In genomic region chr17:55327225-55328088, GRCh38 we compare ENCODE assay signal across 30 cellular contexts.
DNase-seq lines count a peak whose midpoint lies in the region; ATAC-seq, FAIRE-seq and TF ChIP-seq lines count a peak whose summit lies in the region.
"Had no signal": no experiment of that assay in that cellular context is flagged by ENCODE, and none has a peak within 500 bp of the region (broad histone marks: within the 10 kb centered on the region; RNA-seq: fewer than 3 reads in every experiment).

No MANE protein-coding gene starts in this region.

- ATAC-seq in left lobe of liver (peak; percentile 48), HG03196 (IDR thresholded peaks at IDR 0.05; ENCODE audit: unreplicated experiment) (no peak)
- no peak for ATAC-seq in activated CD8-positive, alpha-beta T cell treated with anti-CD3 and anti-CD28 coated beads for 36 hours
- ATAC-seq: activated CD4-positive, CD25-positive, alpha-beta regulatory T cell treated with anti-CD3 and anti-CD28 coated beads, Interleukin-2, amount 50 U/mL, for 24 hours; activated naive CD8-positive, alpha-beta T cell treated with anti-CD3 and anti-CD28 coated beads, Interleukin-2, amount 50 U/mL, for 24 hours; activated T-cell treated with anti-CD3 and anti-CD28 coated beads, Interleukin-2, amount 50 U/mL, for 72 hours; HCT116; T-helper 17 cell had no signal

- H3K4me3 Mint-ChIP-seq in activated CD8-positive, alpha-beta T cell treated with anti-CD3 and anti-CD28 coated beads for 36 hours: no peak overlapping the region
- H3K4me3 Mint-ChIP-seq: activated naive CD8-positive, alpha-beta T cell treated with anti-CD3 and anti-CD28 coated beads, Interleukin-2, amount 50 U/mL, for 24 hours; activated T-cell treated with anti-CD3 and anti-CD28 coated beads, Interleukin-2, amount 50 U/mL, for 72 hours; CD8-positive, alpha-beta memory T cell; central memory CD8-positive, alpha-beta T cell; IgD-negative memory B cell; memory B cell; neural progenitor cell; T-helper 17 cell had no signal

- H3K27ac Mint-ChIP-seq in activated CD8-positive, alpha-beta T cell treated with anti-CD3 and anti-CD28 coated beads for 36 hours: no peak overlapping the region
- H3K27ac Mint-ChIP-seq: activated naive CD8-positive, alpha-beta T cell treated with anti-CD3 and anti-CD28 coated beads, Interleukin-2, amount 50 U/mL, for 24 hours; activated T-cell treated with anti-CD3 and anti-CD28 coated beads, Interleukin-2, amount 50 U/mL, for 72 hours; CD8-positive, alpha-beta memory T cell; IgD-negative memory B cell; memory B cell; neural progenitor cell; T-helper 17 cell had no signal

- no peaks in the 10 kb centered on the region for H3K36me3 ChIP-seq in mammary epithelial cell (ENCODE audit: insufficient read depth, low read length)
- no peaks in the 10 kb centered on the region for H3K36me3 ChIP-seq in small intestine (ENCODE audit: control insufficient read depth in 2 of 2, insufficient read depth in 2 of 2, low read length in 2 of 2)
- H3K36me3 ChIP-seq: neural progenitor cell, thyroid gland had no signal

- no peaks in the 10 kb centered on the region for H3K36me3 Mint-ChIP-seq in activated CD8-positive, alpha-beta T cell treated with anti-CD3 and anti-CD28 coated beads for 36 hours (ENCODE audit: low read depth)
- H3K36me3 Mint-ChIP-seq: IgD-negative memory B cell, memory B cell, neural progenitor cell had no signal

- no peaks in the 10 kb centered on the region for H3K79me2 ChIP-seq in mammary epithelial cell (ENCODE audit: insufficient read depth, low read length)
- H3K79me2 ChIP-seq: parathyroid adenoma had no signal

- no TSS peak for BruUV-seq in mammary epithelial cell (replicated peaks; lab: Mats Ljungman, UMichigan)

- POLR2A ChIA-PET in activated CD8-positive, alpha-beta T cell treated with anti-CD3 and anti-CD28 coated beads for 36 hours (lab: Charles Lee): no interaction called here

- CTCF ChIA-PET in mammary epithelial cell (lab: Charles Lee; ENCODE audit: low non-redundant PET): interaction anchor here (0.6 kb wide), 1 partner anchor 29 kb away, joined by 4 read pairs; no protein-coding TSS in a partner anchor
- CTCF ChIA-PET in activated CD8-positive, alpha-beta T cell treated with anti-CD3 and anti-CD28 coated beads for 36 hours (lab: Charles Lee): interaction anchor here (1.1 kb wide), 1 partner anchor 187 kb away, joined by 3 read pairs; no protein-coding TSS in a partner anchor

- H3K4me1 ChIP-seq in mammary epithelial cell (ENCODE audit: insufficient read depth, low read length): peaks cover 8% of the 10 kb centered on the region
- H3K4me1 ChIP-seq in small intestine (ENCODE audit: control insufficient read depth in 2 of 2, insufficient read depth in 1 of 2, low read depth in 1 of 2, low read length in 1 of 2): peaks cover 0 to 2% of the 10 kb centered on the region in 2 donors
- H3K4me1 ChIP-seq: neural progenitor cell, thyroid gland had no signal

- H3K27me3 ChIP-seq in mammary epithelial cell (ENCODE audit: insufficient read depth, low read length) (no peaks in the 10 kb centered on the region), small intestine (ENCODE audit: control insufficient read depth in 2 of 2, insufficient read depth in 2 of 2, low read length in 2 of 2) (no peaks in the 10 kb centered on the region)
- H3K27me3 ChIP-seq: esophagus muscularis mucosa, neural progenitor cell, thyroid gland had no signal

- intact Hi-C loops in mammary epithelial cell (cut with micrococcal nuclease): no loop called here
- intact Hi-C loops in activated CD8-positive, alpha-beta T cell treated with anti-CD3 and anti-CD28 coated beads for 36 hours (cut with micrococcal nuclease): no loop called here

- no peak for FAIRE-seq in small intestine (lab: Jason Lieb, UNC)

- no peak overlapping the region for H3K4me3 ChIP-seq in mammary epithelial cell (replicated peaks in 1 of 3; ENCODE audit: insufficient read depth in 1 of 3, low read depth in 2 of 3, low read length in 3 of 3)
- H3K4me3 ChIP-seq in small intestine (ENCODE audit: low read depth in 1 of 2, low read length in 2 of 2): no peak overlapping the region
- H3K4me3 ChIP-seq: esophagus muscularis mucosa, neural progenitor cell, SK-N-MC, thyroid gland had no signal

- dilution Hi-C loops in mammary epithelial cell (cut with HindIII; ENCODE audit: low sequenced_read_pairs): no loop called here

- H3K9me3 Mint-ChIP-seq in activated CD8-positive, alpha-beta T cell treated with anti-CD3 and anti-CD28 coated beads for 36 hours: no peaks in the 10 kb centered on the region
- H3K9me3 Mint-ChIP-seq: activated naive CD8-positive, alpha-beta T cell treated with anti-CD3 and anti-CD28 coated beads, Interleukin-2, amount 50 U/mL, for 24 hours; CD8-positive, alpha-beta memory T cell; central memory CD8-positive, alpha-beta T cell; IgD-negative memory B cell; neural progenitor cell had no signal

- H3K27ac ChIP-seq in mammary epithelial cell (ENCODE audit: insufficient read depth, low read depth, low read length) (no peak overlapping the region), small intestine (ENCODE audit: low read depth in 1 of 2, low read length in 1 of 2) (peak overlapping the region in 1 of 2 donors; percentile 58)
- H3K27ac ChIP-seq: esophagus muscularis mucosa, neural progenitor cell, parathyroid adenoma, SK-N-MC, thyroid gland had no signal

- H3K9ac ChIP-seq in mammary epithelial cell (ENCODE audit: insufficient read depth, low read length): no peak overlapping the region
- H3K9ac ChIP-seq: neural progenitor cell, parathyroid adenoma had no signal

- 43% methylated on average over 4 of the region's 4 CpGs for WGBS in mammary epithelial cell (ENCODE audit: low coverage, missing lambda C conversion rate)
- WGBS in small intestine, 3 donors: 23 to 54% (median 34%) methylated on average over 4 of the region's 4 CpGs

- peak overlapping the region; percentile 38 for H2AFZ ChIP-seq in mammary epithelial cell (ENCODE audit: low read depth, low read length)
- H2AFZ ChIP-seq: neural progenitor cell, parathyroid adenoma had no signal

- peak overlapping the region; percentile 13 for H3K4me2 ChIP-seq in mammary epithelial cell (ENCODE audit: insufficient read depth, low read depth, low read length)
- H3K4me2 ChIP-seq: neural progenitor cell had no signal

- no peaks in the 10 kb centered on the region for H3K9me3 ChIP-seq in mammary epithelial cell (replicated peaks; ENCODE audit: insufficient read depth, low read length)
- H3K9me3 ChIP-seq in small intestine (ENCODE audit: control insufficient read depth, low read depth): no peaks in the 10 kb centered on the region
- H3K9me3 ChIP-seq: esophagus muscularis mucosa, thyroid gland had no signal

- peaks cover 10% of the 10 kb centered on the region for H3K27me3 Mint-ChIP-seq in activated CD8-positive, alpha-beta T cell treated with anti-CD3 and anti-CD28 coated beads for 36 hours
- H3K27me3 Mint-ChIP-seq: IgD-negative memory B cell, T-helper 17 cell had no signal

- H3K4me1 Mint-ChIP-seq in activated CD8-positive, alpha-beta T cell treated with anti-CD3 and anti-CD28 coated beads for 36 hours (ENCODE audit: low read depth): peaks cover 2% of the 10 kb centered on the region
- H3K4me1 Mint-ChIP-seq: central memory CD8-positive, alpha-beta T cell; IgD-negative memory B cell; memory B cell; neural progenitor cell had no signal

- no peaks in the 10 kb centered on the region for H4K20me1 ChIP-seq in mammary epithelial cell (ENCODE audit: insufficient read depth, low read length)

- DNase-seq in HUDEP-2 (lab: John Stamatoyannopoulos, UW; ENCODE audit: unreplicated experiment in 76 of 76): peak in 39 of 76 experiments; percentile 5 to 66 (median 35)
- DNase-seq in mammary epithelial cell: peak; percentile 24
- DNase-seq in left lobe of liver (ENCODE audit: low spot score): no peak
- DNase-seq in small intestine: peak; percentile 92
- DNase-seq in RPMI8226: no peak
- no peak for DNase-seq in activated CD8-positive, alpha-beta T cell treated with anti-CD3 and anti-CD28 coated beads for 36 hours
- DNase-seq: activated CD4-positive, alpha-beta T cell treated with anti-CD3 and anti-CD28 coated beads, Interleukin-2, amount 50 U/mL, for 4 hours; activated naive CD4-positive, alpha-beta T cell; activated naive CD8-positive, alpha-beta T cell treated with anti-CD3 and anti-CD28 coated beads, Interleukin-2, amount 50 U/mL, for 24 hours; activated T-cell treated with anti-CD3 and anti-CD28 coated beads, Interleukin-2, amount 50 U/mL, for 72 hours; CD8-positive, alpha-beta memory T cell; DMS153; head of caudate nucleus; kidney glomerular epithelial cell; NCI-H1092 treated with DMSO at 0.1 percent for 48 hours; NCI-H187; NCI-H2171; stimulated activated CD4-positive, alpha-beta T cell treated with anti-CD3 and anti-CD28 coated beads, Interleukin-2, amount 100 ng/mL, for 24 hours; T-helper 17 cell; thyroid gland had no signal

- in situ Hi-C loops in mammary epithelial cell (cut with MboI; ENCODE audit: low sequenced_read_pairs in 2 of 2): no loop called here

- TF ChIP-seq CTCF in mammary epithelial cell (conservative IDR thresholded peaks at IDR 0.05 in 1 of 2, IDR thresholded peaks at IDR 0.05 in 1 of 2; ENCODE audit: extremely low read depth in 1 of 2, insufficient read depth in 1 of 2, low read depth in 1 of 2, low read length in 2 of 2): no peak
- TF ChIP-seq CTCF in activated CD8-positive, alpha-beta T cell treated with anti-CD3 and anti-CD28 coated beads for 36 hours (IDR thresholded peaks at IDR 0.05): no peak

Comparison
In these comparisons a context has a peak if more than half of its experiments do, and no peak if none do; other contexts are left out.
1. DNase-seq: peak in HUDEP-2 (39 of 76), mammary epithelial cell (single experiment) and small intestine (single experiment); none in left lobe of liver (single experiment), RPMI8226 (single experiment) and activated CD8-positive, alpha-beta T cell treated with anti-CD3 and anti-CD28 coated beads for 36 hours (single experiment).